In genomic region chr1:117371436-117372151, GRCh38 we compare ENCODE assay signal across 9 cellular contexts. TPM values are rescaled to one million over a fixed set of nuclear protein-coding genes. Genes with fewer than 3 reads are reported as not detected.
DNase-seq lines count a peak whose midpoint lies in the region; ATAC-seq and TF ChIP-seq lines count a peak whose summit lies in the region.
"Had no signal": no experiment of that assay in that cellular context is flagged by ENCODE, and none has a peak within 500 bp of the region (broad histone marks: within the 10 kb centered on the region; RNA-seq: fewer than 3 reads in every experiment).

No MANE protein-coding gene starts in this region.

- no peaks in the 10 kb centered on the region for H3K27me3 Mint-ChIP-seq in activated T-helper 17 cell treated with anti-CD3 and anti-CD28 coated beads, Interleukin-2, amount 50 U/mL, for 72 hours

- TF ChIP-seq CTCF in AG09309 (IDR thresholded peaks at IDR 0.05; ENCODE audit: control insufficient read depth, insufficient read depth, low read depth, low read length, missing control alignments) = no peak

- peak overlapping the region; percentile 98 for H3K4me3 Mint-ChIP-seq in activated T-helper 17 cell treated with anti-CD3 and anti-CD28 coated beads, Interleukin-2, amount 50 U/mL, for 72 hours

- peak; percentile 29 for DNase-seq in AG09309 (ENCODE audit: low read depth)
- peak; percentile 12 for DNase-seq in left kidney (ENCODE audit: low read depth, low spot score)
- DNase-seq in activated CD4-positive, alpha-beta T cell treated with anti-CD3 and anti-CD28 coated beads for 48 hours = no peak
- DNase-seq: substantia nigra had no signal

- ATAC-seq in activated T-helper 17 cell treated with anti-CD3 and anti-CD28 coated beads, Interleukin-2, amount 50 U/mL, for 72 hours (replicated peaks) = no peak
- ATAC-seq in GM21786 (IDR thresholded peaks at IDR 0.05; ENCODE audit: unreplicated experiment) (no peak), HG03354 (IDR thresholded peaks at IDR 0.05; ENCODE audit: poor library complexity, severe bottlenecking, unreplicated experiment) (no peak), HG03378 (IDR thresholded peaks at IDR 0.05; ENCODE audit: unreplicated experiment) (no peak)

- no peak overlapping the region for H3K4me3 ChIP-seq in AG09309 (ENCODE audit: control insufficient read depth, low read depth, low read length)
- peak overlapping the region; percentile 62 for H3K4me3 ChIP-seq in GM08714 (ENCODE audit: low read length)

- peaks cover 39% of the 10 kb centered on the region for H3K4me1 Mint-ChIP-seq in activated T-helper 17 cell treated with anti-CD3 and anti-CD28 coated beads, Interleukin-2, amount 50 U/mL, for 72 hours

- H3K27ac Mint-ChIP-seq in activated T-helper 17 cell treated with anti-CD3 and anti-CD28 coated beads, Interleukin-2, amount 50 U/mL, for 72 hours = no peak overlapping the region

- H3K9me3 Mint-ChIP-seq in activated T-helper 17 cell treated with anti-CD3 and anti-CD28 coated beads, Interleukin-2, amount 50 U/mL, for 72 hours = no peaks in the 10 kb centered on the region

- H3K36me3 Mint-ChIP-seq in activated T-helper 17 cell treated with anti-CD3 and anti-CD28 coated beads, Interleukin-2, amount 50 U/mL, for 72 hours (ENCODE audit: low read depth) = peaks cover 6% of the 10 kb centered on the region

RNA-seq across cellular contexts. Expression of gene MAN1A2, which starts 4.3 kb away (rescaled TPM):
- total RNA-seq in activated T-helper 17 cell treated with anti-CD3 and anti-CD28 coated beads, Interleukin-2, amount 50 U/mL, for 72 hours = 10 to 100 TPM; 26.1 to 26.5 TPM
